In genomic region chr17:15943971-15944719, GRCh38 we compare ENCODE assay signal across 8 cellular contexts. TPM values are rescaled to one million over a fixed set of nuclear protein-coding genes. Genes with fewer than 3 reads are reported as not detected.
A peak's percentile ranks its signal among the peaks of the same experiment; 100 is the strongest.
DNase-seq lines count a peak whose midpoint lies in the region; ATAC-seq and TF ChIP-seq lines count a peak whose summit lies in the region.

No MANE protein-coding gene starts in this region.

- no peak for TF ChIP-seq POLR2A in gastroesophageal sphincter (IDR thresholded peaks at IDR 0.05)
- no peak for TF ChIP-seq POLR2A in sigmoid colon (IDR thresholded peaks at IDR 0.05)

- no peaks in the 10 kb centered on the region for H3K27me3 ChIP-seq in GM23248 (replicated peaks; ENCODE audit: insufficient read depth)
- no peaks in the 10 kb centered on the region for H3K27me3 ChIP-seq in SU-DHL-6 (ENCODE audit: low read length)
- H3K27me3 ChIP-seq in gastroesophageal sphincter, result peaks cover 55% of the 10 kb centered on the region
- peaks cover 0 to 3% (median 0%) of the 10 kb centered on the region in 3 donors for H3K27me3 ChIP-seq in sigmoid colon

- in situ Hi-C loops in GM23248 (cut with MboI), result no loop called here

- no peak for DNase-seq in GM23248
- DNase-seq in sigmoid colon, result peak; percentile 68
- no peak for DNase-seq in GOT3 (lab: John Stamatoyannopoulos, UW)
- no peak for DNase-seq in DMS153 (lab: John Stamatoyannopoulos, UW)

- H4K20me1 ChIP-seq in GM23248 (ENCODE audit: insufficient read depth) (no peaks in the 10 kb centered on the region), SU-DHL-6 (ENCODE audit: low read depth, low read length) (no peaks in the 10 kb centered on the region)

- H3K27ac ChIP-seq in GM23248 (no peak overlapping the region), SU-DHL-6 (ENCODE audit: low read depth, low read length) (no peak overlapping the region), gastroesophageal sphincter (peak overlapping the region in 1 of 4 donors; percentile 54), sigmoid colon (peak overlapping the region in 3 of 4 donors; percentile 63 to 77 (median 69))

- TF ChIP-seq EP300 in gastroesophageal sphincter (IDR thresholded peaks at IDR 0.05) (no peak), sigmoid colon (IDR thresholded peaks at IDR 0.05) (no peak)

- intact Hi-C loops in sigmoid colon (cut with DNase I), result loop anchor here (2.0 kb wide), 1 partner anchor 55 kb away; the partner anchor contains the start of genes TTC19 and ZSWIM7

- TF ChIP-seq CTCF in SU-DHL-6 (IDR thresholded peaks at IDR 0.05; ENCODE audit: insufficient read depth, low read length, poor library complexity, severe bottlenecking), result no peak
- no peak for TF ChIP-seq CTCF in gastroesophageal sphincter (IDR thresholded peaks at IDR 0.05)
- no peak for TF ChIP-seq CTCF in sigmoid colon (IDR thresholded peaks at IDR 0.05)

- WGBS in GM23248 (ENCODE audit: low coverage in 1 of 2, low lambda C conversion rate in 2 of 2, missing lambda C conversion rate in 2 of 2), 2 experiments, result 26 to 39% methylated on average over 26 to 35 of the region's 37 CpGs
- 37% methylated on average over 16 of the region's 37 CpGs; no CpG with 5 or more reads in 1 of the 2 donors for WGBS in gastroesophageal sphincter (ENCODE audit: low coverage in 1 of 2), 2 donors
- WGBS in sigmoid colon, 2 donors, result 22 to 24% methylated on average over 37 of the region's 37 CpGs

- peaks cover 18% of the 10 kb centered on the region for H3F3A ChIP-seq in GM23248 (ENCODE audit: insufficient read depth)
- no peaks in the 10 kb centered on the region for H3F3A ChIP-seq in SU-DHL-6 (ENCODE audit: insufficient read depth)

- H3K36me3 ChIP-seq in GM23248 (ENCODE audit: low read depth), result no peaks in the 10 kb centered on the region
- no peaks in the 10 kb centered on the region for H3K36me3 ChIP-seq in SU-DHL-6 (ENCODE audit: low read length)
- H3K36me3 ChIP-seq in gastroesophageal sphincter, result no peaks in the 10 kb centered on the region
- no peaks in the 10 kb centered on the region for H3K36me3 ChIP-seq in sigmoid colon

- H3K4me1 ChIP-seq in GM23248 (ENCODE audit: insufficient read depth) (peaks cover 20% of the 10 kb centered on the region), gastroesophageal sphincter (peaks cover 0 to 30% (median 17%) of the 10 kb centered on the region in 3 donors), sigmoid colon (peaks cover 0 to 38% (median 31%) of the 10 kb centered on the region in 4 donors)

- ATAC-seq in gastroesophageal sphincter (peak; percentile 39), HG02840 (IDR thresholded peaks at IDR 0.05; ENCODE audit: low FRiP score, unreplicated experiment) (no peak), HG03159 (IDR thresholded peaks at IDR 0.05; ENCODE audit: unreplicated experiment) (no peak)

- H3K4me2 ChIP-seq in GM23248 (ENCODE audit: unreplicated experiment), result peak overlapping the region; percentile 77
- peak overlapping the region; percentile 68 for H3K4me2 ChIP-seq in SU-DHL-6 (ENCODE audit: low read depth, low read length, poor library complexity, severe bottlenecking)

- H3K79me2 ChIP-seq in GM23248 (ENCODE audit: insufficient read depth) (peaks cover 14% of the 10 kb centered on the region), SU-DHL-6 (ENCODE audit: insufficient read depth, low read length) (no peaks in the 10 kb centered on the region)

- H3K9me2 ChIP-seq in GM23248 (ENCODE audit: insufficient read depth) (no peaks in the 10 kb centered on the region), SU-DHL-6 (replicated peaks; ENCODE audit: insufficient read depth, low read length) (no peaks in the 10 kb centered on the region)

- H2AFZ ChIP-seq in GM23248 (peak overlapping the region; percentile 88), SU-DHL-6 (ENCODE audit: low read depth, low read length, severe bottlenecking) (peak overlapping the region; percentile 96)

- H3K9ac ChIP-seq in GM23248 (peak overlapping the region; percentile 84), SU-DHL-6 (ENCODE audit: low read length) (peak overlapping the region; percentile 54)

- H3K4me3 ChIP-seq in GM23248, result peak overlapping the region; percentile 78
- peak overlapping the region; percentile 54 for H3K4me3 ChIP-seq in SU-DHL-6 (ENCODE audit: insufficient read depth, low read length, poor library complexity, severe bottlenecking)
- peak overlapping the region; percentile 29 to 65 for H3K4me3 ChIP-seq in gastroesophageal sphincter
- H3K4me3 ChIP-seq in sigmoid colon, result peak overlapping the region; percentile 33 to 66 (median 52)

- H3K9me3 ChIP-seq in GM23248 (ENCODE audit: low read depth), result no peaks in the 10 kb centered on the region
- H3K9me3 ChIP-seq in SU-DHL-6 (ENCODE audit: insufficient read depth, low read length), result no peaks in the 10 kb centered on the region
- no peaks in the 10 kb centered on the region for H3K9me3 ChIP-seq in gastroesophageal sphincter
- H3K9me3 ChIP-seq in sigmoid colon, result no peaks in the 10 kb centered on the region

RNA-seq across cellular contexts. Expression of gene ADORA2B, which starts 0.8 kb away (rescaled TPM):
- total RNA-seq in GM23248 (2014; rRNA removed; shearing (Covaris generic)), result 13.7 and 20.2 TPM in 2 replicates
- polyA plus RNA-seq in GM23248 (2016; fragmentation: Nextera tagmentation; extraction: Ambion mirVana) (10.3 and 13.1 TPM in 2 replicates), sigmoid colon (10 to 100 TPM in 2 of 3 donors, 1 to 10 TPM in 1; 9.9 to 21.4 (median 12.0) TPM)
- total RNA-seq in gastroesophageal sphincter (1 to 10 TPM in 2 of 4 donors, under 1 TPM in 1, not detected in 1; 0.40 to 2.0 (median 1.2) TPM), sigmoid colon (1 to 10 TPM; 2.2 to 5.4 (median 3.9) TPM)

RNA-seq across cellular contexts. Expression of gene ZSWIM7, which starts 55.4 kb away (rescaled TPM):
- 12.4 and 13.5 TPM in 2 replicates for total RNA-seq in GM23248 (2014; rRNA removed; shearing (Covaris generic))
- polyA plus RNA-seq in GM23248 (2016; fragmentation: Nextera tagmentation; extraction: Ambion mirVana) (25.8 and 29.1 TPM in 2 replicates), sigmoid colon (10 to 100 TPM; 35.0 to 55.5 (median 46.2) TPM)
- total RNA-seq in gastroesophageal sphincter (10 to 100 TPM; 12.1 to 32.4 (median 13.6) TPM), sigmoid colon (10 to 100 TPM; 13.0 to 25.8 (median 18.3) TPM)

RNA-seq across cellular contexts. Expression of gene TTC19, which starts 55.5 kb away (rescaled TPM):
- total RNA-seq in GM23248 (2014; rRNA removed; shearing (Covaris generic)), result 41.7 and 45.3 TPM in 2 replicates
- polyA plus RNA-seq in GM23248 (2016; fragmentation: Nextera tagmentation; extraction: Ambion mirVana) (26.3 and 27.9 TPM in 2 replicates), sigmoid colon (10 to 100 TPM; 24.6 to 33.5 (median 32.3) TPM)
- total RNA-seq in gastroesophageal sphincter (10 to 100 TPM; 22.1 to 57.1 (median 40.0) TPM), sigmoid colon (10 to 100 TPM; 41.0 to 59.1 (median 42.8) TPM)

Comparison
In these comparisons a context has a peak if more than half of its experiments do, and no peak if none do; other contexts are left out.
1. H3K27ac ChIP-seq: peak in sigmoid colon (3 of 4); none in GM23248 (single experiment) and SU-DHL-6 (single experiment).
2. Peak in every context shown above with its lines, with median percentiles within 50 percentile points of each other: H3K4me3 ChIP-seq.